ENCODE assay signal across 8 cellular contexts in genomic region chr9:121286973-121287721, GRCh38. TPM values are rescaled to one million over a fixed set of nuclear protein-coding genes. Genes with fewer than 3 reads are reported as not detected.
A peak's percentile ranks its signal among the peaks of the same experiment; 100 is the strongest.
DNase-seq lines count a peak whose midpoint lies in the region; ATAC-seq and TF ChIP-seq lines count a peak whose summit lies in the region.

No MANE protein-coding gene starts in this region.

- peaks cover 66% of the 10 kb centered on the region for H3K4me1 ChIP-seq in SJSA1 (replicated peaks)
- H3K4me1 ChIP-seq in mesodermal cell (ENCODE audit: control insufficient read depth, insufficient read depth, low read length, poor library complexity, severe bottlenecking) = peaks cover 78% of the 10 kb centered on the region
- H3K4me1 ChIP-seq in testis = peaks cover 82% of the 10 kb centered on the region

- peak; percentile 34 for TF ChIP-seq CTCF in AG09319 (IDR thresholded peaks at IDR 0.05; ENCODE audit: low read depth, low read length)
- no peak for TF ChIP-seq CTCF in HFF-Myc (IDR thresholded peaks at IDR 0.05; ENCODE audit: low read depth, low read length, missing control alignments)
- peak in 2 of 3 experiments; percentile 6 to 11 for TF ChIP-seq CTCF in testis (IDR thresholded peaks at IDR 0.05)

- peak; percentile 83 for DNase-seq in AG09319 (ENCODE audit: extremely low read depth, low read depth)
- peak; percentile 90 for DNase-seq in HFF-Myc (ENCODE audit: extremely low read depth, low read depth)
- DNase-seq in SJSA1 (ENCODE audit: low read depth in 1 of 2, low spot score in 2 of 2) = peak; percentile 95 to 98
- DNase-seq in epithelial cell of prostate (ENCODE audit: low read depth, low spot score) = peak; percentile 81
- peak; percentile 87 for DNase-seq in testis

- no peak for TF ChIP-seq POLR2A in testis (IDR thresholded peaks at IDR 0.05)

- no peaks in the 10 kb centered on the region for H3K9me3 ChIP-seq in SJSA1 (replicated peaks)
- H3K9me3 ChIP-seq in mesodermal cell (ENCODE audit: control insufficient read depth, low read length) = no peaks in the 10 kb centered on the region
- no peaks in the 10 kb centered on the region for H3K9me3 ChIP-seq in testis

- intact Hi-C loops in testis (cut with DNase I; ENCODE audit: low total_unique reads) = no loop called here

- H3K4me3 ChIP-seq in HFF-Myc (replicated peaks; ENCODE audit: low read depth, low read length) = no peak overlapping the region
- H3K4me3 ChIP-seq in SJSA1 = no peak overlapping the region
- H3K4me3 ChIP-seq in mesodermal cell (ENCODE audit: extremely low read depth, insufficient read depth, low read length, poor library complexity, severe bottlenecking) = no peak overlapping the region
- H3K4me3 ChIP-seq in testis = no peak overlapping the region

- ATAC-seq in HG03196 (IDR thresholded peaks at IDR 0.05; ENCODE audit: unreplicated experiment) (no peak), HG03442 (IDR thresholded peaks at IDR 0.05; ENCODE audit: unreplicated experiment) (no peak)

- WGBS in mesodermal cell (ENCODE audit: insufficient coverage in 2 of 2), 2 experiments = 6 to 34% methylated on average over 3 to 6 of the region's 13 CpGs
- WGBS in testis, 2 donors = 34 to 40% methylated on average over 13 of the region's 13 CpGs

- peak overlapping the region; percentile 92 for H3K27ac ChIP-seq in SJSA1
- H3K27ac ChIP-seq in epithelial cell of prostate = peak overlapping the region; percentile 98
- peak overlapping the region; percentile 97 for H3K27ac ChIP-seq in mesodermal cell (ENCODE audit: low read depth, low read length, severe bottlenecking)
- peak overlapping the region; percentile 91 to 94 for H3K27ac ChIP-seq in testis

- H3K27me3 ChIP-seq in SJSA1 (replicated peaks) (no peaks in the 10 kb centered on the region), testis (no peaks in the 10 kb centered on the region)

- H3K36me3 ChIP-seq in SJSA1 (peaks cover 50% of the 10 kb centered on the region), mesodermal cell (ENCODE audit: control insufficient read depth, insufficient read depth, low read length) (peaks cover 34% of the 10 kb centered on the region), testis (ENCODE audit: low read depth, missing control alignments) (no peaks in the 10 kb centered on the region)

RNA-seq across cellular contexts. Expression of gene GSN, which starts 19.2 kb away (rescaled TPM):
- total RNA-seq in SJSA1 (2014; rRNA removed; shearing (Covaris generic)) = 284 and 331 TPM in 2 replicates
- 329 TPM for polyA plus RNA-seq in mesodermal cell (2013, experiment 1 of 2)
- 247 TPM for polyA plus RNA-seq in mesodermal cell (2013, experiment 2 of 2)
- total RNA-seq in testis = 100 to 1,000 TPM; 206 to 356 TPM
- 392 TPM for polyA plus RNA-seq in testis (ENCODE audit: insufficient read depth, low read depth, low replicate concordance)
